In genomic region chr12:13211859-13212664, GRCh38 we compare ENCODE assay signal across 8 cellular contexts. TPM values are rescaled to one million over a fixed set of nuclear protein-coding genes. Genes with fewer than 3 reads are reported as not detected.
DNase-seq lines count a peak whose midpoint lies in the region; ATAC-seq and TF ChIP-seq lines count a peak whose summit lies in the region.

No MANE protein-coding gene starts in this region.

- peaks cover 0 to 10% of the 10 kb centered on the region in 2 donors for H3K4me1 ChIP-seq in ascending aorta

- H3K27me3 ChIP-seq in ascending aorta = no peaks in the 10 kb centered on the region

- TF ChIP-seq CTCF in ascending aorta (IDR thresholded peaks at IDR 0.05) = peak; percentile 71 to 86 (median 78)

- no peak overlapping the region for H3K4me3 ChIP-seq in ascending aorta

- no peaks in the 10 kb centered on the region for H3K9me3 ChIP-seq in ascending aorta

- intact Hi-C loops in ascending aorta (cut with DNase I) = loop anchor here (1.0 to 10.0 kb wide), 5 partner anchors 116 to 427 kb away; partner anchors contain the start of gene APOLD1

- DNase-seq in DMS 273 (lab: John Stamatoyannopoulos, UW; ENCODE audit: unreplicated experiment) (peak; percentile 80), DMS 273 treated with DMSO at 0.1 percent for 48 hours (lab: John Stamatoyannopoulos, UW) (no peak), NCI-H146 treated with DMSO at 0.1 percent for 48 hours (lab: John Stamatoyannopoulos, UW; ENCODE audit: unreplicated experiment) (peak; percentile 9), T-helper 22 cell (ENCODE audit: low read depth) (peak; percentile 34), ascending aorta (ENCODE audit: low spot score in 2 of 2) (peak in 1 of 2 donors; percentile 84), iPS-NIHi11 (ENCODE audit: low spot score) (peak; percentile 71)
- DNase-seq in stimulated activated CD4-positive, alpha-beta T cell treated with anti-CD3 and anti-CD28 coated beads, Interleukin-15, amount 100 ng/mL, for 1 hour (ENCODE audit: low read depth in 1 of 2, low spot score in 1 of 2) = peak; percentile 34 to 35

- ATAC-seq in GM19452 (IDR thresholded peaks at IDR 0.05; ENCODE audit: unreplicated experiment) = no peak

- peaks cover 15 to 47% of the 10 kb centered on the region in 2 donors for H3K36me3 ChIP-seq in ascending aorta

- H3K27ac ChIP-seq in ascending aorta = no peak overlapping the region

RNA-seq across cellular contexts. Expression of gene EMP1, which starts 15.5 kb away (rescaled TPM):
- 588 TPM for total RNA-seq in ascending aorta
